In the genomic region with DNA sequence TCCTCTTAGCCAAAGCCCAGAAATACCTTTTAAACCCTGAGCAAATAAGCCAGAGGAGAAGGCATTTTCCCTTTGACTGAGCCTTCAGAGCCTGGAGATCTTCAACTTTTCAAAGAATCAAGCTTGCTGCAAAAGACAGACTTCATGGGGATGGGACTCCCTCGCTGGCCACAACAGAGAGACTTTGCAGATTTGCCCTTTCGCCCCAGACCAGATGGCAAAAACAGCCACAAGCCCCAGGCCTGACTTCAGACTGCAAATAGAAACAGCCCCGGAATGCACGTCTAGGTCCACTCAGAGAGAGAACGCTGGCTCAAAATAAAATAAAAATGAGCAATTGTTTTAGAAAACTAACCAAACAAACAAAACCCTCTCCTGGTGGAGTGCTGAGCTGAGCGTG, we compare ENCODE assay signal across 16 cellular contexts.
"Had no signal": no experiment of that assay in that cellular context is flagged by ENCODE, and none has a peak within 500 bp of the region (broad histone marks: within the 10 kb centered on the region; RNA-seq: fewer than 3 reads in every experiment).

No MANE protein-coding gene starts in this region.

- ATAC-seq: activated CD4-positive, CD25-positive, alpha-beta regulatory T cell treated with anti-CD3 and anti-CD28 coated beads, Interleukin-2, amount 50 U/mL, for 24 hours; right cardiac atrium; stimulated activated naive B cell treated with anti-CD40 and anti-IgM and Interleukin-4, amounts not matched to agents 10 μg/mL and 1 μg/mL and 100 μg/mL, for 72 hours had no signal

- H3K36me3 ChIP-seq: cardiac muscle cell, spleen, transverse colon had no signal

- H3K9me3 ChIP-seq: transverse colon had no signal

- H3K27ac ChIP-seq: cardiac muscle cell, coronary artery, spleen, transverse colon had no signal

- H3K4me3 ChIP-seq: cardiac muscle cell, coronary artery, spleen, transverse colon had no signal

- DNase-seq: activated CD4-positive, alpha-beta T cell treated with anti-CD3 and anti-CD28 coated beads, Interleukin-2, amount 50 U/mL, for 48 hours; activated gamma-delta T cell; activated naive CD8-positive, alpha-beta T cell treated with anti-CD3 and anti-CD28 coated beads for 36 hours; activated T-cell treated with anti-CD3 and anti-CD28 coated beads, Interleukin-2, amount 50 U/mL, for 48 hours; effector CD4-positive, alpha-beta T cell; naive B cell; right cardiac atrium; SIG-M5; stimulated activated CD4-positive, alpha-beta T cell treated with anti-CD3 and anti-CD28 coated beads, Interleukin-1b, Interleukin-23, amount 100 ng/mL, for 48 hours; stimulated activated naive B cell treated with anti-CD40 and anti-IgM and Interleukin-4, amounts not matched to agents 10 μg/mL and 1 μg/mL and 100 μg/mL, for 72 hours; T-helper 2 cell; transverse colon had no signal
